Comparison of ENCODE assay signal across 8 cellular contexts in genomic region chrX:109732319-109732779, GRCh38. TPM values are rescaled to one million over a fixed set of nuclear protein-coding genes. Genes with fewer than 3 reads are reported as not detected.
DNase-seq lines count a peak whose midpoint lies in the region; ATAC-seq and TF ChIP-seq lines count a peak whose summit lies in the region.

No MANE protein-coding gene starts in this region.

- no peak for TF ChIP-seq CTCF in cardiac fibroblast (IDR thresholded peaks at IDR 0.05; ENCODE audit: low read depth, low read length)

- peak; percentile 5 for ATAC-seq in GM19025 (IDR thresholded peaks at IDR 0.05; ENCODE audit: low read depth, unreplicated experiment)
- peak; percentile 33 for ATAC-seq in HG03196 (IDR thresholded peaks at IDR 0.05; ENCODE audit: unreplicated experiment)
- ATAC-seq in left colon: peak; percentile 13
- peak; percentile 74 for ATAC-seq in stimulated activated naive CD8-positive, alpha-beta T cell treated with anti-CD3 and anti-CD28 coated beads, Interleukin-15, Interleukin-2, amounts not matched to agents 100 U/mL and 50 U/mL, for 24 hours
- ATAC-seq in GM21390 (IDR thresholded peaks at IDR 0.05; ENCODE audit: unreplicated experiment): no peak

- peak overlapping the region; percentile 83 to 84 for H3K4me3 ChIP-seq in cardiac fibroblast (replicated peaks in 1 of 2; ENCODE audit: low read depth in 2 of 2, low read length in 2 of 2)

- DNase-seq in AML-193 (lab: John Stamatoyannopoulos, UW) (peak; percentile 14 to 34), SK-N-DZ (ENCODE audit: low spot score) (peak; percentile 12), cardiac fibroblast (ENCODE audit: low read depth in 2 of 2) (peak; percentile 53 to 77), left colon (peak in 1 of 2 donors; percentile 13)
- DNase-seq in stimulated activated naive CD8-positive, alpha-beta T cell treated with anti-CD3 and anti-CD28 coated beads, Interleukin-15, Interleukin-2, amounts not matched to agents 100 U/mL and 50 U/mL, for 24 hours: peak; percentile 27

- intact Hi-C loops in left colon (cut with DNase I, micrococcal nuclease): no loop called here

RNA-seq across cellular contexts. Expression of gene ACSL4, which starts 0.7 kb away (rescaled TPM):
- 14.4 and 21.7 TPM in 2 replicates for polyA plus RNA-seq in SK-N-DZ (2014; cell fraction: cytosol; rRNA removed)
- polyA plus RNA-seq in SK-N-DZ (2014; cell fraction: nucleus; rRNA removed): 13.4 and 14.9 TPM in 2 replicates
- 10 to 100 TPM; 11.7 to 17.5 TPM for total RNA-seq in left colon
